2 cellular contexts compared by ENCODE assay signal in the genomic region with DNA sequence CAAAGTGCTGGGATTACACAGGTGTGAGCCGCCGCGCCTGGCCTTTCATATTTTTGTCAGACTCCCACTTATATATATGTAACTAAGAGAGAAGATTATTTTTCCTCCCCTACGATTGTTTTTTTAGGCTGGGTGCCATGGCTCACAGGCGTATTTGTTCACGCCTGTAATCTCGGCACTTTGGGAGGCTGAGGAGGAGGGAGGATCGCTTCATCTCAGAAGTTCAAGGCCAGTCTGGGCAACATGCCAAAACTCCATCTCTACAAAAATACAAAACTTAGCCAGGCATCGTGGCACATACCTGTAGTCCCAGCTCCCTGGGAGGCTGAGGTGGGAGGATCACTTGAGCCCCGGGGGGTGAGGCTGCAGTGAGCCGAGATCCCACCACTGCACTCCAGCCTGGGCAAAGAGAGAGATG.
TF ChIP-seq lines count a peak whose summit lies in the region.

No MANE protein-coding gene starts in this region.

TF ChIP-seq in A549, 52 proteins besides CTCF, POLR2A, EP300 and RAD21:
- TF ChIP-seq PBX3 (IDR thresholded peaks at IDR 0.05) (no peak), JUN (IDR thresholded peaks at IDR 0.05) (no peak), RNF2 (IDR thresholded peaks at IDR 0.05; ENCODE audit: borderline replicate concordance, low read depth) (no peak), HDAC2 (IDR thresholded peaks at IDR 0.05) (no peak), CHD2 (IDR thresholded peaks at IDR 0.05; ENCODE audit: low read length, partially characterized antibody) (no peak), HES2 (IDR thresholded peaks at IDR 0.05) (no peak), CBX2 (IDR thresholded peaks at IDR 0.05; ENCODE audit: borderline replicate concordance, low read depth) (no peak), RARB (CRISPR knock-in tag; IDR thresholded peaks at IDR 0.05) (no peak), GATA3 (IDR thresholded peaks at IDR 0.05; ENCODE audit: borderline replicate concordance) (no peak), JUNB (IDR thresholded peaks at IDR 0.05) (no peak), FOSL2 (IDR thresholded peaks at IDR 0.05) (no peak), FOSL2 (CRISPR knock-in tag; IDR thresholded peaks at IDR 0.05) (no peak)
TF ChIP-seq in A549: peak in this region for 0.

TF ChIP-seq in HCT116, 20 proteins besides CTCF, POLR2A, EP300 and RAD21:
- TF ChIP-seq TCF7L2 (IDR thresholded peaks at IDR 0.05; ENCODE audit: borderline replicate concordance, extremely low read depth, insufficient read depth, insufficient read length), result peak; percentile 65
- TF ChIP-seq CEBPB (IDR thresholded peaks at IDR 0.05; ENCODE audit: low read depth), result no peak
- no peak for TF ChIP-seq REST (IDR thresholded peaks at IDR 0.05; ENCODE audit: low read depth)
- TF ChIP-seq ZNF274 (IDR thresholded peaks at IDR 0.05; ENCODE audit: low read depth, low read length), result no peak
TF ChIP-seq in HCT116: peak in this region for 1.
